In the genomic region with DNA sequence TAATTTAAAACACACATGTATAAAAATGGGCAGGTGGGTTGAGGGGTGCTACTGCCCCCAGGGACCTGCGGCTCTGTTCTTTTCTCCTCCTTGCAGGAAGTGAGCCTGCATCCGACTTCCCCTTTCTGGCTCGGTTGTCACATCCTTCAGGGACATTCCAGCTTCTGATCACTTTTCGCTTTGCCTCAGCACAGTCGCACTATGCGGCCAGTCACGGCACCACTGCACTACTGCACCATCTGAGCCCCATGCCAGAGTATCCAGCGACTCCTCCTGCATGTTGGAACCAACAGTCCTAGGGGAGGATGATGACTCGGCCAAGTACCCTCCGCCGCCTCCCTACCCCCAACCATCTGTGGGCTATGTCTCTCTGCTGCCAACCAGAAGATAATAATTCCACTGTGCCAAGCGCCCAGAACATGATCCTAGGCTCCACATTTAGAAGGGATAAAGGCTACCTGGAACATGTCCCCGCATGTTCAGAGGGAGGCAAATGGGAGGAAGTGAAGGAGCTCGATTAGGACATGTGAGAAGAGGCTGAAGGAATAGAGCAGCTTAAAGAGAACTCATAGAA, we compare ENCODE assay signal across 8 cellular contexts. TPM values are rescaled to one million over a fixed set of nuclear protein-coding genes. Genes with fewer than 3 reads are reported as not detected.
A peak's percentile ranks its signal among the peaks of the same experiment; 100 is the strongest.
DNase-seq lines count a peak whose midpoint lies in the region; ATAC-seq and TF ChIP-seq lines count a peak whose summit lies in the region.

No MANE protein-coding gene starts in this region.

- peak overlapping the region in 1 of 2 donors; percentile 14 for H3K9ac ChIP-seq in duodenal mucosa (ENCODE audit: low read depth in 1 of 2, low read length in 2 of 2)
- no peak overlapping the region for H3K9ac ChIP-seq in neural progenitor cell

- peaks cover 43% of the 10 kb centered on the region for H3F3A ChIP-seq in neural progenitor cell (ENCODE audit: low read depth)

- H3K4me3 Mint-ChIP-seq in activated T-cell treated with anti-CD3 and anti-CD28 coated beads, Interleukin-2, amount 50 U/mL, for 4 hours: peak overlapping the region; percentile 24
- H3K4me3 Mint-ChIP-seq in neural progenitor cell: no peak overlapping the region

- H3K79me2 ChIP-seq in neural progenitor cell (ENCODE audit: low read depth): peaks cover 79% of the 10 kb centered on the region

- H3K27ac ChIP-seq in duodenal mucosa (ENCODE audit: low read depth, low read length) (peak overlapping the region; percentile 39), neural progenitor cell (no peak overlapping the region)

- H3K36me3 Mint-ChIP-seq in activated T-cell treated with anti-CD3 and anti-CD28 coated beads, Interleukin-2, amount 50 U/mL, for 4 hours (ENCODE audit: insufficient read depth): peaks cover 29% of the 10 kb centered on the region
- peaks cover 10% of the 10 kb centered on the region for H3K36me3 Mint-ChIP-seq in neural progenitor cell

- no peaks in the 10 kb centered on the region for H3K27me3 ChIP-seq in duodenal mucosa (ENCODE audit: control insufficient read depth in 1 of 2, insufficient read depth in 2 of 2, low read length in 2 of 2)
- H3K27me3 ChIP-seq in neural progenitor cell: no peaks in the 10 kb centered on the region

- no peaks in the 10 kb centered on the region for H3K27me3 Mint-ChIP-seq in activated T-cell treated with anti-CD3 and anti-CD28 coated beads, Interleukin-2, amount 50 U/mL, for 4 hours (ENCODE audit: low read depth)
- peaks cover 5% of the 10 kb centered on the region for H3K27me3 Mint-ChIP-seq in neural progenitor cell (ENCODE audit: insufficient read depth, low read depth)

- H3K36me3 ChIP-seq in duodenal mucosa (ENCODE audit: control insufficient read depth in 1 of 2, insufficient read depth in 2 of 2, low read length in 2 of 2) (no peaks in the 10 kb centered on the region), neural progenitor cell (no peaks in the 10 kb centered on the region)

- H3K27ac Mint-ChIP-seq in neural progenitor cell: peak overlapping the region; percentile 2

- no peak for DNase-seq in activated T-cell treated with anti-CD3 and anti-CD28 coated beads, Interleukin-2, amount 50 U/mL, for 4 hours
- no peak for DNase-seq in activated T-cell treated with anti-CD3 and anti-CD28 coated beads, Interleukin-2, amount 50 U/mL, for 48 hours
- DNase-seq in NCI-H446 (lab: John Stamatoyannopoulos, UW) (peak; percentile 86 to 94), neural progenitor cell (ENCODE audit: low spot score) (no peak), DMS153 treated with DMSO at 0.1 percent for 48 hours (lab: John Stamatoyannopoulos, UW; ENCODE audit: unreplicated experiment) (no peak), 8988T (no peak)

- H3K9me3 Mint-ChIP-seq in activated T-cell treated with anti-CD3 and anti-CD28 coated beads, Interleukin-2, amount 50 U/mL, for 4 hours: no peaks in the 10 kb centered on the region
- H3K9me3 Mint-ChIP-seq in neural progenitor cell: no peaks in the 10 kb centered on the region

- no peak overlapping the region for H2AFZ ChIP-seq in neural progenitor cell (replicated peaks)

- H3K4me1 ChIP-seq in duodenal mucosa (ENCODE audit: control insufficient read depth in 1 of 2, insufficient read depth in 2 of 2, low read length in 2 of 2) (peaks cover 20 to 33% of the 10 kb centered on the region in 2 donors), neural progenitor cell (peaks cover 52% of the 10 kb centered on the region)

- no peaks in the 10 kb centered on the region for H3K9me3 ChIP-seq in duodenal mucosa (ENCODE audit: control insufficient read depth in 1 of 2, low read length in 2 of 2)
- no peaks in the 10 kb centered on the region for H3K9me3 ChIP-seq in neural progenitor cell (ENCODE audit: low read depth)

- H3K4me2 ChIP-seq in neural progenitor cell: peak overlapping the region; percentile 61

- H3K4me1 Mint-ChIP-seq in activated T-cell treated with anti-CD3 and anti-CD28 coated beads, Interleukin-2, amount 50 U/mL, for 4 hours (ENCODE audit: low read depth): peaks cover 92% of the 10 kb centered on the region
- peaks cover 38% of the 10 kb centered on the region for H3K4me1 Mint-ChIP-seq in neural progenitor cell

- peaks cover 13% of the 10 kb centered on the region for H4K20me1 ChIP-seq in neural progenitor cell (ENCODE audit: low read depth)

- TF ChIP-seq CTCF in neural progenitor cell (IDR thresholded peaks at IDR 0.05): no peak

- no peak overlapping the region for H3K4me3 ChIP-seq in duodenal mucosa (ENCODE audit: low read depth in 1 of 2, low read length in 2 of 2)
- no peak overlapping the region for H3K4me3 ChIP-seq in neural progenitor cell

- peak in 1 of 2 donors; percentile 51 for ATAC-seq in activated T-cell treated with anti-CD3 and anti-CD28 coated beads, Interleukin-2, amount 50 U/mL, for 4 hours
- peak; percentile 41 for ATAC-seq in HG02798 (IDR thresholded peaks at IDR 0.05; ENCODE audit: poor library complexity, unreplicated experiment)

RNA-seq across cellular contexts. Expression of a gene that starts 17.6 kb away (rescaled TPM):
- 10 to 100 TPM; 31.6 to 58.1 (median 39.4) TPM for total RNA-seq in activated T-cell treated with anti-CD3 and anti-CD28 coated beads, Interleukin-2, amount 50 U/mL, for 4 hours
- 19.7 and 21.2 TPM in 2 replicates for total RNA-seq in neural progenitor cell (ENCODE audit: low replicate concordance)

Comparison
In these comparisons a context has a peak if more than half of its experiments do, and no peak if none do; other contexts are left out.
1. DNase-seq: peak in NCI-H446 (2 of 2); none in activated T-cell treated with anti-CD3 and anti-CD28 coated beads, Interleukin-2, amount 50 U/mL, for 4 hours (single experiment), activated T-cell treated with anti-CD3 and anti-CD28 coated beads, Interleukin-2, amount 50 U/mL, for 48 hours (0 of 2), neural progenitor cell (single experiment), DMS153 treated with DMSO at 0.1 percent for 48 hours (single experiment) and 8988T (single experiment).